ENCODE assay signal across 8 cellular contexts in genomic region chr12:26845057-26845666, GRCh38. TPM values are rescaled to one million over a fixed set of nuclear protein-coding genes. Genes with fewer than 3 reads are reported as not detected.
A peak's percentile ranks its signal among the peaks of the same experiment; 100 is the strongest.
DNase-seq lines count a peak whose midpoint lies in the region; ATAC-seq, FAIRE-seq and TF ChIP-seq lines count a peak whose summit lies in the region.

No MANE protein-coding gene starts in this region.

- H3K9ac ChIP-seq in Loucy (ENCODE audit: low read depth, low read length, poor library complexity, severe bottlenecking) (no peak overlapping the region), GM12878 (ENCODE audit: control insufficient read depth, insufficient read depth, low read length) (no peak overlapping the region)

- no peaks in the 10 kb centered on the region for H3F3A ChIP-seq in Loucy (ENCODE audit: low read depth)

- H3K9me2 ChIP-seq in Loucy (replicated peaks; ENCODE audit: low read depth, low read length): no peaks in the 10 kb centered on the region

- TF ChIP-seq CTCF in Loucy (conservative IDR thresholded peaks at IDR 0.05; ENCODE audit: low read length): peak; percentile 46
- TF ChIP-seq CTCF in GM12878 (IDR thresholded peaks at IDR 0.05 in 2 of 3, conservative IDR thresholded peaks at IDR 0.05 in 1 of 3; ENCODE audit: control insufficient read depth in 2 of 3, extremely low read depth in 1 of 3, insufficient read depth in 1 of 3, low read depth in 3 of 3, low read length in 3 of 3): peak; percentile 38 to 59 (median 56)
- peak; percentile 72 for TF ChIP-seq CTCF in upper lobe of right lung (IDR thresholded peaks at IDR 0.05)

- in situ Hi-C loops in GM12878 (cut with MboI): no loop called here

- peak; percentile 58 for TF ChIP-seq RAD21 in GM12878 (IDR thresholded peaks at IDR 0.05; ENCODE audit: insufficient read depth, low read depth, low read length)

- no peak overlapping the region for H3K4me2 ChIP-seq in Loucy (ENCODE audit: low read depth, low read length, poor library complexity, severe bottlenecking)
- peak overlapping the region; percentile 32; the same call in 1 of the 2 replicates for H3K4me2 ChIP-seq in GM12878 (ENCODE audit: control insufficient read depth, insufficient read depth)

- no TSS peak for BruUV-seq in GM12878 (replicated peaks; lab: Mats Ljungman, UMichigan)

- intact Hi-C loops in GM12878 (cut with micrococcal nuclease; ENCODE audit: unreplicated experiment): no loop called here
- intact Hi-C loops in upper lobe of right lung (cut with DNase I): no loop called here

- H3K36me3 ChIP-seq in Loucy (ENCODE audit: insufficient read depth, low read length) (no peaks in the 10 kb centered on the region), GM12878 (ENCODE audit: control insufficient read depth in 2 of 2, insufficient read depth in 2 of 2, low read length in 1 of 2) (no peaks in the 10 kb centered on the region), upper lobe of right lung (no peaks in the 10 kb centered on the region)

- SMC1A ChIA-PET in GM12878 (lab: Charles Lee; ENCODE audit: uncharacterized antibody, unreplicated experiment): interaction anchor here (0.6 to 3.5 kb wide), 14 partner anchors 10 to 160 kb away, joined by 3 to 29 read pairs (median 4); partner anchors contain the start of gene ITPR2

- H3K9me3 ChIP-seq in Loucy (ENCODE audit: insufficient read depth, low read depth, low read length) (no peaks in the 10 kb centered on the region), GM12878 (replicated peaks; ENCODE audit: control insufficient read depth, insufficient read depth, low read length) (no peaks in the 10 kb centered on the region; the same call in 2 of the 3 replicates), upper lobe of right lung (no peaks in the 10 kb centered on the region)

- TF ChIP-seq POLR2A in GM12878 (IDR thresholded peaks at IDR 0.05; ENCODE audit: low read depth, low read length): no peak

- CTCF ChIA-PET in GM12878 (lab: Yijun Ruan, JAX): interaction anchor here (0.6 to 13.4 kb wide), 23 partner anchors 10 to 493 kb away, joined by 3 to 158 read pairs (median 5); partner anchors contain the start of gene ITPR2

- H3K4me1 ChIP-seq in Loucy (ENCODE audit: insufficient read depth, low read length, poor library complexity, severe bottlenecking) (peaks cover 12% of the 10 kb centered on the region), GM12878 (ENCODE audit: control insufficient read depth, insufficient read depth, low read length) (peaks cover 10% of the 10 kb centered on the region), upper lobe of right lung (peaks cover 15% of the 10 kb centered on the region)

- ATAC-seq in GM12878 (peak; percentile 43; the same call in 2 of the 3 replicates), upper lobe of right lung (peak; percentile 75), GM21423 (IDR thresholded peaks at IDR 0.05; ENCODE audit: unreplicated experiment) (no peak), GM21360 (IDR thresholded peaks at IDR 0.05; ENCODE audit: unreplicated experiment) (no peak), HG02623 (IDR thresholded peaks at IDR 0.05; ENCODE audit: unreplicated experiment) (no peak)

- 11% methylated on average over 11 of the region's 11 CpGs for WGBS in GM12878 (ENCODE audit: insufficient coverage, insufficient replicate concordance, low lambda C conversion rate, missing lambda C conversion rate)

- no peaks in the 10 kb centered on the region for H4K20me1 ChIP-seq in Loucy (ENCODE audit: insufficient read depth, low read length, poor library complexity, severe bottlenecking)
- H4K20me1 ChIP-seq in GM12878 (ENCODE audit: control insufficient read depth, insufficient read depth): no peaks in the 10 kb centered on the region

- no peak for FAIRE-seq in GM12878 (lab: Jason Lieb, UNC)

- RAD21 ChIA-PET in GM12878 (lab: Charles Lee; ENCODE audit: unreplicated experiment): interaction anchor here (0.8 to 4.9 kb wide), 9 partner anchors 12 to 272 kb away, joined by 3 to 51 read pairs (median 3); partner anchors contain the start of gene ITPR2

- H3K27me3 ChIP-seq in Loucy (ENCODE audit: insufficient read depth, low read length, poor library complexity, severe bottlenecking): no peaks in the 10 kb centered on the region
- H3K27me3 ChIP-seq in GM12878 (replicated peaks in 1 of 2; ENCODE audit: control insufficient read depth in 2 of 2, insufficient read depth in 2 of 2, low read length in 1 of 2): no peaks in the 10 kb centered on the region
- no peaks in the 10 kb centered on the region for H3K27me3 ChIP-seq in upper lobe of right lung

- TF ChIP-seq EP300 in GM12878 (IDR thresholded peaks at IDR 0.05; ENCODE audit: borderline replicate concordance in 1 of 2, control insufficient read depth in 1 of 2, low read depth in 2 of 2, low read length in 2 of 2): no peak

- POLR2A ChIA-PET in GM12878 (lab: Charles Lee): interaction anchor here (0.8 to 2.1 kb wide), 3 partner anchors 12 to 104 kb away, joined by 3 to 15 read pairs (median 3); partner anchors contain the start of gene ITPR2

- DNase-seq in ELF-1 (ENCODE audit: low read depth, low spot score): peak; percentile 53
- DNase-seq in GM12878 (ENCODE audit: low read depth, low spot score): no peak
- peak; percentile 76 for DNase-seq in islet precursor cell
- DNase-seq in upper lobe of right lung: peak; percentile 73

- H2AFZ ChIP-seq in Loucy (ENCODE audit: low read length) (no peak overlapping the region), GM12878 (ENCODE audit: control insufficient read depth, low read depth, low read length) (0 out of 2 replicates have a peak overlapping the region, but pooled peaks have one; percentile 21)

- H3K79me2 ChIP-seq in Loucy (ENCODE audit: insufficient read depth, low read length): no peaks in the 10 kb centered on the region
- no peaks in the 10 kb centered on the region for H3K79me2 ChIP-seq in GM12878 (ENCODE audit: control insufficient read depth, insufficient read depth, low read length)

- no peak overlapping the region for H3K27ac ChIP-seq in GM12878 (ENCODE audit: control insufficient read depth, insufficient read depth)
- H3K27ac ChIP-seq in upper lobe of right lung: peak overlapping the region; percentile 34

- H3K4me3 ChIP-seq in Loucy (ENCODE audit: low read length, poor library complexity, severe bottlenecking): no peak overlapping the region
- H3K4me3 ChIP-seq in GM12878: no peak overlapping the region
- no peak overlapping the region for H3K4me3 ChIP-seq in upper lobe of right lung

TF ChIP-seq in GM12878, 131 proteins besides CTCF, POLR2A, EP300 and RAD21:
- TF ChIP-seq IKZF2 (IDR thresholded peaks at IDR 0.05): peak in 1 of 2 experiments; percentile 37; a peak in 1 of 4 replicates
- TF ChIP-seq SMC3 (IDR thresholded peaks at IDR 0.05; ENCODE audit: borderline replicate concordance, low read length): peak; percentile 44; the same call in 1 of the 2 replicates
- no peak for TF ChIP-seq USF2 (IDR thresholded peaks at IDR 0.05; ENCODE audit: borderline replicate concordance, low read depth, low read length)
- TF ChIP-seq EED (IDR thresholded peaks at IDR 0.05; ENCODE audit: low read depth): 0 out of 2 replicates have a peak, but pooled peaks have one; percentile 18
- no peak for TF ChIP-seq ZNF384 (IDR thresholded peaks at IDR 0.05; ENCODE audit: borderline replicate concordance, low read depth, low read length)
- no peak for TF ChIP-seq IRF5 (IDR thresholded peaks at IDR 0.05; ENCODE audit: borderline replicate concordance)

RNA-seq across cellular contexts. Expression of gene ITPR2, which starts 12.2 kb away (rescaled TPM):
- total RNA-seq in GM12878 (2013; cell fraction: nucleolus; rRNA removed): 388 and 403 TPM in 2 replicates
- 61.6 and 62.7 TPM in 2 replicates for total RNA-seq in GM12878 (2014; rRNA removed)
- total RNA-seq in GM12878 (2014; rRNA removed; fragmentation: Illumina TruSeq; extraction: Trizol): 67.0 and 73.4 TPM in 2 replicates
- total RNA-seq in GM12878 (2021): 72.6 and 76.2 TPM in 2 replicates
- polyA plus RNA-seq in GM12878 (2011; ENCODE audit: low read depth): 18.8 TPM
- polyA plus RNA-seq in GM12878 (2011; rRNA removed): 63.8 and 94.8 TPM in 2 replicates
- polyA plus RNA-seq in GM12878 (2011; cell fraction: cytosol; rRNA removed): 28.7 and 34.5 TPM in 2 replicates
- 76.6 and 81.8 TPM in 2 replicates for polyA plus RNA-seq in GM12878 (2011; cell fraction: nucleus; rRNA removed)
- 22.6 and 25.3 TPM in 2 replicates for polyA plus RNA-seq in GM12878 (2012)
- polyA plus RNA-seq in GM12878 (2014; fragmentation: Illumina TruSeq; extraction: Trizol): 38.8 and 46.4 TPM in 2 replicates
- polyA plus RNA-seq in GM12878 (2014; fragmentation: Nextera tagmentation; extraction: Ambion mirVana): 10 to 100 TPM in 1 of 2 experiments, 1 to 10 TPM in 1; 7.5 to 10.9 TPM
- polyA plus RNA-seq in GM12878 (2014; rRNA removed): 22.9 and 24.5 TPM in 2 replicates
- 10 to 100 TPM; 44.0 to 50.2 TPM for polyA plus RNA-seq in GM12878 (2016; fragmentation: Nextera tagmentation; extraction: Ambion mirVana)
- 414 and 473 TPM in 2 replicates for polyA minus RNA-seq in GM12878 (2011; rRNA and poly(A)+ RNA removed)
- 61.3 and 85.0 TPM in 2 replicates for polyA minus RNA-seq in GM12878 (2011; cell fraction: cytosol; rRNA and poly(A)+ RNA removed)
- polyA minus RNA-seq in GM12878 (2011; cell fraction: nucleus; rRNA and poly(A)+ RNA removed): 370 and 490 TPM in 2 replicates
- 50.8 TPM for total RNA-seq in upper lobe of right lung

Comparison
In these comparisons a context has a peak if more than half of its experiments do, and no peak if none do; other contexts are left out.
1. ATAC-seq: peak in GM12878 (single experiment) and upper lobe of right lung (single experiment); none in GM21423 (single experiment), GM21360 (single experiment) and HG02623 (single experiment).
2. Peak in every context shown above with its lines, with median percentiles within 50 percentile points of each other: CTCF ChIP-seq.